ENCODE assay signal across 25 cellular contexts in the genomic region with DNA sequence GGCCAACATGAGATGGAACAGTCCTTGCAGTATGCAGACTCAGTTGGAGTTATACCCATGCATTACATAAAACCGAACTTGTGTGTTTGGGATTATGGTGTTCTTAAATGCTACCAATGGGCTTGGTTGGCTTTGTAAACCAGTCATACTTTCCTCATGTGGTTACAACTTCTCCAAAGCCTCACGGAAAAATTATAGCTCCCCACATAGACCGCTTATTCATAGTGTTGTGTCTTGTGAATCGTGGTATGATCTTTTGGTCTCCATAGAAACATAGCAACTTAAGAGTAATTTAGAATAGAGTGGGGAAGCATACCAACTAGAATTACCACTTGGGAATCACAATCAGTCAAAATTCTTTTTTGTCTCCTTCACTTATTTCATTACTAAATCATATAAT.
"Had no signal": no experiment of that assay in that cellular context is flagged by ENCODE, and none has a peak within 500 bp of the region (broad histone marks: within the 10 kb centered on the region; RNA-seq: fewer than 3 reads in every experiment).

No MANE protein-coding gene starts in this region.

- H3K27me3 Mint-ChIP-seq: activated CD4-positive, alpha-beta T cell treated with anti-CD3 and anti-CD28 coated beads, Interleukin-2, amount 10 ng/mL, durations not matched to agents 24 days and 14 days; activated CD8-positive, alpha-beta memory T cell treated with anti-CD3 and anti-CD28 coated beads, Interleukin-2, amount 10 ng/mL, durations not matched to agents 7 days and 5 days; activated naive CD4-positive, alpha-beta T cell treated with anti-CD3 and anti-CD28 coated beads, Interleukin-2, amount 10 ng/mL, durations not matched to agents 7 days and 5 days; central memory CD8-positive, alpha-beta T cell; effector memory CD8-positive, alpha-beta T cell; T-helper 17 cell had no signal

- H3K9me3 Mint-ChIP-seq: activated CD4-positive, alpha-beta T cell treated with anti-CD3 and anti-CD28 coated beads, Interleukin-2, amount 10 ng/mL, durations not matched to agents 24 days and 14 days; activated CD8-positive, alpha-beta T cell treated with anti-CD3 and anti-CD28 coated beads for 36 hours; activated naive CD4-positive, alpha-beta T cell treated with anti-CD3 and anti-CD28 coated beads, Interleukin-2, amount 10 ng/mL, durations not matched to agents 7 days and 5 days; nephron progenitor cell; type B pancreatic cell had no signal

- H3K36me3 Mint-ChIP-seq: activated CD8-positive, alpha-beta memory T cell treated with anti-CD3 and anti-CD28 coated beads, Interleukin-2, amount 10 ng/mL, durations not matched to agents 7 days and 5 days; activated naive CD4-positive, alpha-beta T cell treated with anti-CD3 and anti-CD28 coated beads, Interleukin-2, amount 10 ng/mL, durations not matched to agents 7 days and 5 days; type B pancreatic cell had no signal

- ATAC-seq: activated CD8-positive, alpha-beta memory T cell treated with anti-CD3 and anti-CD28 coated beads, Interleukin-2, amount 10 ng/mL, durations not matched to agents 7 days and 5 days; activated CD8-positive, alpha-beta T cell treated with anti-CD3 and anti-CD28 coated beads for 36 hours; effector memory CD8-positive, alpha-beta T cell; esophagus mucosa; gastroesophageal sphincter; heart left ventricle; left cardiac atrium; right cardiac atrium; T-helper 17 cell had no signal

- H3K36me3 ChIP-seq: ascending aorta, breast epithelium, gastroesophageal sphincter, heart left ventricle, thoracic aorta had no signal

- H3K27ac Mint-ChIP-seq: activated CD4-positive, alpha-beta T cell treated with anti-CD3 and anti-CD28 coated beads, Interleukin-2, amount 10 ng/mL, durations not matched to agents 24 days and 14 days; activated CD8-positive, alpha-beta memory T cell treated with anti-CD3 and anti-CD28 coated beads, Interleukin-2, amount 10 ng/mL, durations not matched to agents 7 days and 5 days; activated CD8-positive, alpha-beta T cell treated with anti-CD3 and anti-CD28 coated beads for 36 hours; activated naive CD4-positive, alpha-beta T cell treated with anti-CD3 and anti-CD28 coated beads, Interleukin-2, amount 10 ng/mL, durations not matched to agents 7 days and 5 days; effector memory CD8-positive, alpha-beta T cell; nephron progenitor cell; T-helper 17 cell; type B pancreatic cell had no signal

- DNase-seq: activated CD4-positive, alpha-beta T cell treated with anti-CD3 and anti-CD28 coated beads, Interleukin-2, amount 10 ng/mL, durations not matched to agents 24 days and 14 days; activated CD4-positive, CD25-positive, alpha-beta regulatory T cell; activated CD8-positive, alpha-beta memory T cell treated with anti-CD3 and anti-CD28 coated beads, Interleukin-2, amount 10 ng/mL, durations not matched to agents 7 days and 5 days; activated CD8-positive, alpha-beta T cell treated with anti-CD3 and anti-CD28 coated beads for 36 hours; activated effector memory CD4-positive, alpha-beta T cell treated with anti-CD3 and anti-CD28 coated beads, Interleukin-2, amount 50 U/mL, for 16 hours; activated naive CD4-positive, alpha-beta T cell treated with anti-CD3 and anti-CD28 coated beads, Interleukin-2, amount 10 ng/mL, durations not matched to agents 7 days and 5 days; activated T-cell treated with anti-CD3 and anti-CD28 coated beads for 4 hours; dorsolateral prefrontal cortex; effector memory CD8-positive, alpha-beta T cell; heart left ventricle; left cardiac atrium; mesenchymal stem cell; nephron progenitor cell; right cardiac atrium; stimulated activated CD4-positive, alpha-beta T cell treated with anti-CD3 and anti-CD28 coated beads, Interleukin-4, amount 100 ng/mL, for 24 hours; SW 1271; T-helper 17 cell had no signal

- H3K4me3 ChIP-seq: ascending aorta, breast epithelium, dorsolateral prefrontal cortex, gastroesophageal sphincter, heart left ventricle, thoracic aorta had no signal

- H3K4me3 Mint-ChIP-seq: activated CD4-positive, alpha-beta T cell treated with anti-CD3 and anti-CD28 coated beads, Interleukin-2, amount 10 ng/mL, durations not matched to agents 24 days and 14 days; activated CD8-positive, alpha-beta memory T cell treated with anti-CD3 and anti-CD28 coated beads, Interleukin-2, amount 10 ng/mL, durations not matched to agents 7 days and 5 days; activated CD8-positive, alpha-beta T cell treated with anti-CD3 and anti-CD28 coated beads for 36 hours; activated naive CD4-positive, alpha-beta T cell treated with anti-CD3 and anti-CD28 coated beads, Interleukin-2, amount 10 ng/mL, durations not matched to agents 7 days and 5 days; central memory CD8-positive, alpha-beta T cell; effector memory CD8-positive, alpha-beta T cell; nephron progenitor cell; T-helper 17 cell; type B pancreatic cell had no signal

- H3K9me3 ChIP-seq: ascending aorta, breast epithelium, gastroesophageal sphincter, heart left ventricle, thoracic aorta had no signal

- H3K4me1 Mint-ChIP-seq: activated CD4-positive, alpha-beta T cell treated with anti-CD3 and anti-CD28 coated beads, Interleukin-2, amount 10 ng/mL, durations not matched to agents 24 days and 14 days; activated CD8-positive, alpha-beta memory T cell treated with anti-CD3 and anti-CD28 coated beads, Interleukin-2, amount 10 ng/mL, durations not matched to agents 7 days and 5 days; activated naive CD4-positive, alpha-beta T cell treated with anti-CD3 and anti-CD28 coated beads, Interleukin-2, amount 10 ng/mL, durations not matched to agents 7 days and 5 days; central memory CD8-positive, alpha-beta T cell; T-helper 17 cell had no signal

- H3K27me3 ChIP-seq: ascending aorta, breast epithelium, dorsolateral prefrontal cortex, gastroesophageal sphincter, heart left ventricle had no signal

- H3K4me1 ChIP-seq: ascending aorta, breast epithelium, gastroesophageal sphincter, heart left ventricle, parathyroid adenoma had no signal
